7 cellular contexts compared by ENCODE assay signal in genomic region chr6:3055158-3055499, GRCh38. TPM values are rescaled to one million over a fixed set of nuclear protein-coding genes. Genes with fewer than 3 reads are reported as not detected.
DNase-seq lines count a peak whose midpoint lies in the region; ATAC-seq and TF ChIP-seq lines count a peak whose summit lies in the region.
"Not testable (repeated sequence)": the region's sequence is repeated elsewhere in the genome, so short reads cannot be mapped to it uniquely, and the experiment has no call there.

No MANE protein-coding gene starts in this region.

- H3K27ac Mint-ChIP-seq in CD4-positive, alpha-beta T cell; activated T-helper 1 cell treated with anti-CD3 and anti-CD28 coated beads, Interleukin-12 subunit alpha, Interleukin-12 subunit beta, Interleukin-2, Interleukin-4 antibody, amounts not matched to agents 30 ng/mL and 10 ng/mL and 1 ng/mL, durations not matched to agents 14 hours and 24 hours and 36 hours: not testable (repeated sequence)

- DNase-seq in CD4-positive, alpha-beta T cell; activated T-helper 1 cell treated with anti-CD3 and anti-CD28 coated beads, Interleukin-12 subunit alpha, Interleukin-12 subunit beta, Interleukin-2, Interleukin-4 antibody, amounts not matched to agents 30 ng/mL and 10 ng/mL and 1 ng/mL, durations not matched to agents 14 hours and 24 hours and 36 hours (ENCODE audit: low spot score); esophagus squamous epithelium (lab: John Stamatoyannopoulos, UW); lower lobe of right lung; sigmoid colon: not testable (repeated sequence)
- DNase-seq in NCI-H2171 treated with DMSO at 0.1 percent for 48 hours (lab: John Stamatoyannopoulos, UW), result peak; percentile 63

- intact Hi-C loops in CD4-positive, alpha-beta T cell (cut with DNase I, micrococcal nuclease), result loop anchor here in 1 of 2 experiments (5.0 kb wide), 2 partner anchors 153 to 263 kb away; partner anchors contain the start of gene SERPINB9
- intact Hi-C loops in activated T-helper 1 cell treated with anti-CD3 and anti-CD28 coated beads, Interleukin-12 subunit alpha, Interleukin-12 subunit beta, Interleukin-2, Interleukin-4 antibody, amounts not matched to agents 30 ng/mL and 10 ng/mL and 1 ng/mL, durations not matched to agents 14 hours and 24 hours and 36 hours (cut with micrococcal nuclease); esophagus squamous epithelium (cut with DNase I); lower lobe of right lung (cut with DNase I); sigmoid colon (cut with DNase I): not testable (repeated sequence)

- peak overlapping the region; percentile 27 for H3K4me3 Mint-ChIP-seq in CD4-positive, alpha-beta T cell
- peak overlapping the region; percentile 42 for H3K4me3 Mint-ChIP-seq in activated T-helper 1 cell treated with anti-CD3 and anti-CD28 coated beads, Interleukin-12 subunit alpha, Interleukin-12 subunit beta, Interleukin-2, Interleukin-4 antibody, amounts not matched to agents 30 ng/mL and 10 ng/mL and 1 ng/mL, durations not matched to agents 14 hours and 24 hours and 36 hours

- CTCF ChIA-PET in CD4-positive, alpha-beta T cell (lab: Charles Lee), result interaction anchor here (1.8 kb wide), 1 partner anchor 23 kb away, joined by 3 read pairs; no protein-coding TSS in a partner anchor

- H3K4me1 Mint-ChIP-seq in CD4-positive, alpha-beta T cell (ENCODE audit: low read depth), result peaks cover 37% of the 10 kb centered on the region
- H3K4me1 Mint-ChIP-seq in activated T-helper 1 cell treated with anti-CD3 and anti-CD28 coated beads, Interleukin-12 subunit alpha, Interleukin-12 subunit beta, Interleukin-2, Interleukin-4 antibody, amounts not matched to agents 30 ng/mL and 10 ng/mL and 1 ng/mL, durations not matched to agents 14 hours and 24 hours and 36 hours (ENCODE audit: low read depth), result peaks cover 45% of the 10 kb centered on the region

- H3K4me1 ChIP-seq in HUES48 (ENCODE audit: control insufficient read depth, insufficient read depth, low read length), result peaks cover 16% of the 10 kb centered on the region
- H3K4me1 ChIP-seq in esophagus squamous epithelium, result peaks cover 4 to 38% (median 22%) of the 10 kb centered on the region in 3 donors
- H3K4me1 ChIP-seq in lower lobe of right lung, result peaks cover 25% of the 10 kb centered on the region
- H3K4me1 ChIP-seq in sigmoid colon, result peaks cover 0 to 12% (median 8%) of the 10 kb centered on the region in 4 donors

- not testable (repeated sequence) for H3K9me3 ChIP-seq in CD4-positive, alpha-beta T cell (ENCODE audit: control insufficient read depth, low read length); HUES48 (ENCODE audit: control insufficient read depth, insufficient read depth, low read length); esophagus squamous epithelium; lower lobe of right lung; sigmoid colon

- not testable (repeated sequence) for TF ChIP-seq EP300 in sigmoid colon (IDR thresholded peaks at IDR 0.05)

- H3K27me3 ChIP-seq in CD4-positive, alpha-beta T cell (ENCODE audit: control insufficient read depth, insufficient read depth, low read length); HUES48 (ENCODE audit: control insufficient read depth, insufficient read depth, low read length); esophagus squamous epithelium; lower lobe of right lung (ENCODE audit: low read depth); sigmoid colon: not testable (repeated sequence)

- H3K27me3 Mint-ChIP-seq in CD4-positive, alpha-beta T cell; activated T-helper 1 cell treated with anti-CD3 and anti-CD28 coated beads, Interleukin-12 subunit alpha, Interleukin-12 subunit beta, Interleukin-2, Interleukin-4 antibody, amounts not matched to agents 30 ng/mL and 10 ng/mL and 1 ng/mL, durations not matched to agents 14 hours and 24 hours and 36 hours (ENCODE audit: insufficient read depth): not testable (repeated sequence)

- H3K27ac ChIP-seq in CD4-positive, alpha-beta T cell (ENCODE audit: low read depth, low read length), result not testable (repeated sequence)
- H3K27ac ChIP-seq in HUES48 (ENCODE audit: low read depth, low read length), result peak overlapping the region; percentile 81
- peak overlapping the region; percentile 61 to 80 (median 68) for H3K27ac ChIP-seq in esophagus squamous epithelium
- H3K27ac ChIP-seq in lower lobe of right lung, result peak overlapping the region; percentile 49
- H3K27ac ChIP-seq in sigmoid colon, result peak overlapping the region; percentile 7 to 69 (median 66)

- H3K4me3 ChIP-seq in HUES48 (ENCODE audit: low read depth, low read length), result peak overlapping the region; percentile 56
- H3K4me3 ChIP-seq in esophagus squamous epithelium, lower lobe of right lung, sigmoid colon: not testable (repeated sequence)

- not testable (repeated sequence) for H3K36me3 ChIP-seq in HUES48 (ENCODE audit: control insufficient read depth, insufficient read depth, low read length); esophagus squamous epithelium; lower lobe of right lung; sigmoid colon

- POLR2A ChIA-PET in CD4-positive, alpha-beta T cell (lab: Charles Lee), result not testable (repeated sequence)

- not testable (repeated sequence) for ATAC-seq in CD4-positive, alpha-beta T cell (ENCODE audit: poor library complexity); lower lobe of right lung

- not testable (repeated sequence) for H3K9ac ChIP-seq in HUES48 (ENCODE audit: low read depth, low read length)

- TF ChIP-seq CTCF in CD4-positive, alpha-beta T cell (IDR thresholded peaks at IDR 0.05); esophagus squamous epithelium (IDR thresholded peaks at IDR 0.05); lower lobe of right lung (IDR thresholded peaks at IDR 0.05); sigmoid colon (IDR thresholded peaks at IDR 0.05): not testable (repeated sequence)

- TF ChIP-seq POLR2A in esophagus squamous epithelium (IDR thresholded peaks at IDR 0.05); sigmoid colon (IDR thresholded peaks at IDR 0.05): not testable (repeated sequence)

- 24 to 49% methylated on average over 2 to 3 of the region's 3 CpGs for WGBS in esophagus squamous epithelium, 2 donors
- WGBS in sigmoid colon, 2 donors, result 50 to 63% methylated on average over 3 of the region's 3 CpGs

- H3K36me3 Mint-ChIP-seq in CD4-positive, alpha-beta T cell (ENCODE audit: low read depth); activated T-helper 1 cell treated with anti-CD3 and anti-CD28 coated beads, Interleukin-12 subunit alpha, Interleukin-12 subunit beta, Interleukin-2, Interleukin-4 antibody, amounts not matched to agents 30 ng/mL and 10 ng/mL and 1 ng/mL, durations not matched to agents 14 hours and 24 hours and 36 hours (ENCODE audit: low read depth): not testable (repeated sequence)

- H3K9me3 Mint-ChIP-seq in CD4-positive, alpha-beta T cell; activated T-helper 1 cell treated with anti-CD3 and anti-CD28 coated beads, Interleukin-12 subunit alpha, Interleukin-12 subunit beta, Interleukin-2, Interleukin-4 antibody, amounts not matched to agents 30 ng/mL and 10 ng/mL and 1 ng/mL, durations not matched to agents 14 hours and 24 hours and 36 hours: not testable (repeated sequence)

RNA-seq across cellular contexts. Expression of gene RIPK1, which starts 13.2 kb away (rescaled TPM):
- 10 to 100 TPM; 17.2 to 17.3 TPM for total RNA-seq in CD4-positive, alpha-beta T cell
- total RNA-seq in activated T-helper 1 cell treated with anti-CD3 and anti-CD28 coated beads, Interleukin-12 subunit alpha, Interleukin-12 subunit beta, Interleukin-2, Interleukin-4 antibody, amounts not matched to agents 30 ng/mL and 10 ng/mL and 1 ng/mL, durations not matched to agents 14 hours and 24 hours and 36 hours, result 17.1 and 19.4 TPM in 2 replicates
- 10 to 100 TPM; 17.7 to 25.7 (median 20.9) TPM for total RNA-seq in esophagus squamous epithelium
- total RNA-seq in lower lobe of right lung, result 26.3 TPM
- total RNA-seq in sigmoid colon, result 10 to 100 TPM; 19.7 to 27.3 (median 22.7) TPM
- polyA plus RNA-seq in sigmoid colon, result 10 to 100 TPM; 20.4 to 23.8 (median 20.7) TPM

RNA-seq across cellular contexts. Expression of gene NQO2, which starts 55.4 kb away (rescaled TPM):
- total RNA-seq in CD4-positive, alpha-beta T cell, result 1 to 10 TPM; 6.7 to 7.7 TPM
- 30.2 and 34.8 TPM in 2 replicates for total RNA-seq in activated T-helper 1 cell treated with anti-CD3 and anti-CD28 coated beads, Interleukin-12 subunit alpha, Interleukin-12 subunit beta, Interleukin-2, Interleukin-4 antibody, amounts not matched to agents 30 ng/mL and 10 ng/mL and 1 ng/mL, durations not matched to agents 14 hours and 24 hours and 36 hours
- 10 to 100 TPM; 18.7 to 38.3 (median 26.5) TPM for total RNA-seq in esophagus squamous epithelium
- 22.4 TPM for total RNA-seq in lower lobe of right lung
- 10 to 100 TPM; 14.7 to 33.2 (median 24.0) TPM for total RNA-seq in sigmoid colon
- polyA plus RNA-seq in sigmoid colon, result 10 to 100 TPM; 12.5 to 18.0 (median 16.1) TPM
